ENCODE assay signal across 29 cellular contexts in the genomic region with DNA sequence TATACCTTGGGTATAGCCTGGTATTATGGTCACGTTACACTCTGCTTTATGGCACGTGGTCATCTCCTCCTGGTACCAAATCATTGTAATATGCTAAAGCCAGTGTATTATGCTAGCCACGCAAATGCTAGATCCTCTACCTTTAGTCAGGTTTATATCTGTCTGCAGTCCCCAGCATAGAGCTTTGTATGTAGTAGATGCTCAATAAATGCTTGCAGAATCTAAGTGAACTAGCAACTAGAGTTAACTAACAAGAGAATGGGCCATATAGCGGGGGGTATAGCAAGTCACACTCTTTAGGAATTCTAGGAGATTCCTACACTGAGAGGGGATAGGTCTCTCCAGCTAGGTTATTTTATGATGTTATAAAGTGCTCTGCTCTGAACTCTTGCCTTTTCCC.
"Had no signal": no experiment of that assay in that cellular context is flagged by ENCODE, and none has a peak within 500 bp of the region (broad histone marks: within the 10 kb centered on the region; RNA-seq: fewer than 3 reads in every experiment).

No MANE protein-coding gene starts in this region.

- H3K27me3 ChIP-seq: breast epithelium, MG63 had no signal

- ATAC-seq: activated CD4-positive, alpha-beta T cell treated with anti-CD3 and anti-CD28 coated beads for 36 hours; activated CD8-positive, alpha-beta T cell treated with anti-CD3 and anti-CD28 coated beads for 36 hours; Panc1; Right ventricle myocardium inferior had no signal

- H3K4me2 ChIP-seq: KMS-11 had no signal

- H3K27ac Mint-ChIP-seq: activated CD4-positive, alpha-beta T cell treated with anti-CD3 and anti-CD28 coated beads for 36 hours; activated CD8-positive, alpha-beta T cell treated with anti-CD3 and anti-CD28 coated beads for 36 hours; activated naive CD4-positive, alpha-beta T cell treated with anti-CD3 and anti-CD28 coated beads for 36 hours; activated naive CD8-positive, alpha-beta T cell had no signal

- H3K9me3 ChIP-seq: breast epithelium, MG63 had no signal

- H3K27ac ChIP-seq: breast epithelium, KMS-11, SK-N-MC, VCaP had no signal

- DNase-seq: activated CD4-positive, alpha-beta T cell treated with anti-CD3 and anti-CD28 coated beads for 36 hours; activated CD4-positive, CD25-positive, alpha-beta regulatory T cell; activated CD8-positive, alpha-beta memory T cell treated with anti-CD3 and anti-CD28 coated beads, Interleukin-2, amount 50 U/mL, for 4 hours; activated CD8-positive, alpha-beta T cell treated with anti-CD3 and anti-CD28 coated beads for 36 hours; activated gamma-delta T cell; activated naive CD4-positive, alpha-beta T cell treated with anti-CD3 and anti-CD28 coated beads for 36 hours; caudate nucleus; MG63; MV-4-11; NCI-H1092 treated with DMSO at 0.1 percent for 48 hours; NCI-H1417 treated with DMSO at 0.1 percent for 48 hours; NCI-H1694; NCI-H2029; NCI-H2107; NCI-H2171 treated with DMSO at 0.1 percent for 48 hours; NCI-H345; NCI-H510A; NCI-H526 treated with DMSO at 0.1 percent for 48 hours; NCI-H82; OCI-M1; RPMI8226; T-helper 1 cell had no signal

- H3K36me3 ChIP-seq: breast epithelium had no signal

- H3K9ac ChIP-seq: KMS-11 had no signal

- H3K27me3 Mint-ChIP-seq: activated CD4-positive, alpha-beta T cell treated with anti-CD3 and anti-CD28 coated beads for 36 hours; activated CD8-positive, alpha-beta T cell treated with anti-CD3 and anti-CD28 coated beads for 36 hours; activated naive CD8-positive, alpha-beta T cell had no signal

- H3K4me3 Mint-ChIP-seq: activated CD4-positive, alpha-beta T cell treated with anti-CD3 and anti-CD28 coated beads for 36 hours; activated CD8-positive, alpha-beta T cell treated with anti-CD3 and anti-CD28 coated beads for 36 hours; activated naive CD4-positive, alpha-beta T cell treated with anti-CD3 and anti-CD28 coated beads for 36 hours; activated naive CD8-positive, alpha-beta T cell had no signal

- H3K9me3 Mint-ChIP-seq: activated CD8-positive, alpha-beta T cell treated with anti-CD3 and anti-CD28 coated beads for 36 hours; activated naive CD4-positive, alpha-beta T cell treated with anti-CD3 and anti-CD28 coated beads for 36 hours had no signal

- H3K4me3 ChIP-seq: breast epithelium, MG63, SK-N-MC had no signal
